1 cellular context compared by ENCODE assay signal in genomic region chr17:21511368-21512195, GRCh38.
TF ChIP-seq lines count a peak whose summit lies in the region.

No MANE protein-coding gene starts in this region.

TF ChIP-seq in GM23338, 12 proteins besides CTCF, POLR2A, EP300 and RAD21 (continued from another document):
- TF ChIP-seq, protein P1, sequence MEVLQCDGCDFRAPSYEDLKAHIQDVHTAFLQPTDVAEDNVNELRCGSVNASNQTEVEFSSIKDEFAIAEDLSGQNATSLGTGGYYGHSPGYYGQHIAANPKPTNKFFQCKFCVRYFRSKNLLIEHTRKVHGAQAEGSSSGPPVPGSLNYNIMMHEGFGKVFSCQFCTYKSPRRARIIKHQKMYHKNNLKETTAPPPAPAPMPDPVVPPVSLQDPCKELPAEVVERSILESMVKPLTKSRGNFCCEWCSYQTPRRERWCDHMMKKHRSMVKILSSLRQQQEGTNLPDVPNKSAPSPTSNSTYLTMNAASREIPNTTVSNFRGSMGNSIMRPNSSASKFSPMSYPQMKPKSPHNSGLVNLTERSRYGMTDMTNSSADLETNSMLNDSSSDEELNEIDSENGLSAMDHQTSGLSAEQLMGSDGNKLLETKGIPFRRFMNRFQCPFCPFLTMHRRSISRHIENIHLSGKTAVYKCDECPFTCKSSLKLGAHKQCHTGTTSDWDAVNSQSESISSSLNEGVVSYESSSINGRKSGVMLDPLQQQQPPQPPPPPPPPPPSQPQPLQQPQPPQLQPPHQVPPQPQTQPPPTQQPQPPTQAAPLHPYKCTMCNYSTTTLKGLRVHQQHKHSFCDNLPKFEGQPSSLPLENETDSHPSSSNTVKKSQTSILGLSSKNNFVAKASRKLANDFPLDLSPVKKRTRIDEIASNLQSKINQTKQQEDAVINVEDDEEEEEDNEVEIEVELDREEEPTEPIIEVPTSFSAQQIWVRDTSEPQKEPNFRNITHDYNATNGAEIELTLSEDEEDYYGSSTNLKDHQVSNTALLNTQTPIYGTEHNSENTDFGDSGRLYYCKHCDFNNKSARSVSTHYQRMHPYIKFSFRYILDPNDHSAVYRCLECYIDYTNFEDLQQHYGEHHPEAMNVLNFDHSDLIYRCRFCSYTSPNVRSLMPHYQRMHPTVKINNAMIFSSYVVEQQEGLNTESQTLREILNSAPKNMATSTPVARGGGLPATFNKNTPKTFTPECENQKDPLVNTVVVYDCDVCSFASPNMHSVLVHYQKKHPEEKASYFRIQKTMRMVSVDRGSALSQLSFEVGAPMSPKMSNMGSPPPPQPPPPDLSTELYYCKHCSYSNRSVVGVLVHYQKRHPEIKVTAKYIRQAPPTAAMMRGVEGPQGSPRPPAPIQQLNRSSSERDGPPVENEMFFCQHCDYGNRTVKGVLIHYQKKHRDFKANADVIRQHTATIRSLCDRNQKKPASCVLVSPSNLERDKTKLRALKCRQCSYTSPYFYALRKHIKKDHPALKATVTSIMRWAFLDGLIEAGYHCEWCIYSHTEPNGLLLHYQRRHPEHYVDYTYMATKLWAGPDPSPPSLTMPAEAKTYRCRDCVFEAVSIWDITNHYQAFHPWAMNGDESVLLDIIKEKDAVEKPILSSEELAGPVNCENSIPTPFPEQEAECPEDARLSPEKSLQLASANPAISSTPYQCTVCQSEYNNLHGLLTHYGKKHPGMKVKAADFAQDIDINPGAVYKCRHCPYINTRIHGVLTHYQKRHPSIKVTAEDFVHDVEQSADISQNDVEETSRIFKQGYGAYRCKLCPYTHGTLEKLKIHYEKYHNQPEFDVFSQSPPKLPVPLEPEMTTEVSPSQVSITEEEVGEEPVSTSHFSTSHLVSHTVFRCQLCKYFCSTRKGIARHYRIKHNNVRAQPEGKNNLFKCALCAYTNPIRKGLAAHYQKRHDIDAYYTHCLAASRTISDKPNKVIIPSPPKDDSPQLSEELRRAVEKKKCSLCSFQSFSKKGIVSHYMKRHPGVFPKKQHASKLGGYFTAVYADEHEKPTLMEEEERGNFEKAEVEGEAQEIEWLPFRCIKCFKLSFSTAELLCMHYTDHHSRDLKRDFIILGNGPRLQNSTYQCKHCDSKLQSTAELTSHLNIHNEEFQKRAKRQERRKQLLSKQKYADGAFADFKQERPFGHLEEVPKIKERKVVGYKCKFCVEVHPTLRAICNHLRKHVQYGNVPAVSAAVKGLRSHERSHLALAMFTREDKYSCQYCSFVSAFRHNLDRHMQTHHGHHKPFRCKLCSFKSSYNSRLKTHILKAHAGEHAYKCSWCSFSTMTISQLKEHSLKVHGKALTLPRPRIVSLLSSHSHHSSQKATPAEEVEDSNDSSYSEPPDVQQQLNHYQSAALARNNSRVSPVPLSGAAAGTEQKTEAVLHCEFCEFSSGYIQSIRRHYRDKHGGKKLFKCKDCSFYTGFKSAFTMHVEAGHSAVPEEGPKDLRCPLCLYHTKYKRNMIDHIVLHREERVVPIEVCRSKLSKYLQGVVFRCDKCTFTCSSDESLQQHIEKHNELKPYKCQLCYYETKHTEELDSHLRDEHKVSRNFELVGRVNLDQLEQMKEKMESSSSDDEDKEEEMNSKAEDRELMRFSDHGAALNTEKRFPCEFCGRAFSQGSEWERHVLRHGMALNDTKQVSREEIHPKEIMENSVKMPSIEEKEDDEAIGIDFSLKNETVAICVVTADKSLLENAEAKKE (CRISPR knock-in tag; IDR thresholded peaks at IDR 0.05): no peak
TF ChIP-seq in GM23338: peak in this region for 0.
